In the genomic region with DNA sequence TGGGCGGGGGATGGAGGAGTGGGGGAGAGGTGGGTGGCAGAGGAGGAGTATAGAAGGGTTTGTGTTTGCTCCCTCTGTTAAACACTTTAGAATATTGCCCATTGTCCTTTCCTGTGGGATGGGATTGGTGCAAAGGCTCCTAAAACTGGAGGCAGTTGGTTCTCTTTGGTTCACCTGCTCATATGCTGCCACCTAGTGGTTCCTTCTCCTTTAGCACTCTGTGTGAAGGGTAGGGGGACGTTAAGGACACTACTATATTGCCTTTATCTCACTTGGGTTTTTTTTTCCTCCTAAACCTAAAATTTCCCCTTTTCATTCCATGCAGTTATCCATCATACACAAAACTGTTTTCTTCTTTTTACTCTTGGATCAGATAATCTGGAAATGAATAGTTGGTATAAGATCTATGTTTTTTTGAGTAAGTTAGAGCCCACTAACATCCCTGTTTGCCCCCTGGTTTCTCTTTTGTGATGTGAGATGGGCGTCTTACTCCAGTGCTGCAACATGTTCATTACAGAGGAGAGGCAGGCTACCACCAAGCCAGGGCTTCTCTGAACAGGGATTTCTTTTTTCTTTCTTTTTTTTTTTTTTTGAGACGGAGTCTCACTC, we compare ENCODE assay signal across 9 cellular contexts. TPM values are rescaled to one million over a fixed set of nuclear protein-coding genes. Genes with fewer than 3 reads are reported as not detected.
A peak's percentile ranks its signal among the peaks of the same experiment; 100 is the strongest.
DNase-seq lines count a peak whose midpoint lies in the region; ATAC-seq and TF ChIP-seq lines count a peak whose summit lies in the region.
"Had no signal": no experiment of that assay in that cellular context is flagged by ENCODE, and none has a peak within 500 bp of the region (broad histone marks: within the 10 kb centered on the region; RNA-seq: fewer than 3 reads in every experiment).

No MANE protein-coding gene starts in this region.

- no peaks in the 10 kb centered on the region for H3K9me3 Mint-ChIP-seq in CD8-positive, alpha-beta memory T cell
- no peaks in the 10 kb centered on the region for H3K9me3 Mint-ChIP-seq in natural killer cell treated with Interleukin-12 subunit alpha and Interleukin-12 subunit beta and Interleukin-15 and Interleukin-18, amount 100 ng/mL, for 72 hours
- H3K9me3 Mint-ChIP-seq: stimulated activated naive CD8-positive, alpha-beta T cell treated with anti-CD3 and anti-CD28 coated beads, Interleukin-15, Interleukin-2, amounts not matched to agents 100 ng/mL and 50 ng/mL, for 24 hours had no signal

- peaks cover 10% of the 10 kb centered on the region for H3K36me3 ChIP-seq in CD8-positive, alpha-beta memory T cell (ENCODE audit: insufficient read depth, low read length)
- no peaks in the 10 kb centered on the region for H3K36me3 ChIP-seq in uterus

- H3K4me1 ChIP-seq in CD8-positive, alpha-beta memory T cell (ENCODE audit: insufficient read depth, low read length) = no peaks in the 10 kb centered on the region
- no peaks in the 10 kb centered on the region for H3K4me1 ChIP-seq in uterus

- peaks cover 0 to 42% (median 2%) of the 10 kb centered on the region in 3 donors for H3K36me3 Mint-ChIP-seq in CD8-positive, alpha-beta memory T cell
- H3K36me3 Mint-ChIP-seq in natural killer cell treated with Interleukin-12 subunit alpha and Interleukin-12 subunit beta and Interleukin-15 and Interleukin-18, amount 100 ng/mL, for 72 hours = no peaks in the 10 kb centered on the region

- H3K4me3 ChIP-seq in CD8-positive, alpha-beta memory T cell (ENCODE audit: low read length) = no peak overlapping the region
- H3K4me3 ChIP-seq in uterus = no peak overlapping the region

- H3K27me3 Mint-ChIP-seq in CD8-positive, alpha-beta memory T cell = no peaks in the 10 kb centered on the region
- H3K27me3 Mint-ChIP-seq in natural killer cell treated with Interleukin-12 subunit alpha and Interleukin-12 subunit beta and Interleukin-15 and Interleukin-18, amount 100 ng/mL, for 72 hours = no peaks in the 10 kb centered on the region
- H3K27me3 Mint-ChIP-seq: stimulated activated naive CD8-positive, alpha-beta T cell treated with anti-CD3 and anti-CD28 coated beads, Interleukin-15, Interleukin-2, amounts not matched to agents 100 ng/mL and 50 ng/mL, for 24 hours had no signal

- CTCF ChIA-PET in CD8-positive, alpha-beta memory T cell (lab: Charles Lee) = interaction anchor here (0.7 to 6.0 kb wide), 9 partner anchors 10 to 240 kb away, joined by 3 to 40 read pairs (median 3); no protein-coding TSS in a partner anchor

- no peaks in the 10 kb centered on the region for H3K27me3 ChIP-seq in CD8-positive, alpha-beta memory T cell (ENCODE audit: insufficient read depth, low read length, poor library complexity, severe bottlenecking)
- no peaks in the 10 kb centered on the region for H3K27me3 ChIP-seq in uterus

- peaks cover 0 to 1% (median 0%) of the 10 kb centered on the region in 3 donors for H3K4me1 Mint-ChIP-seq in CD8-positive, alpha-beta memory T cell
- peaks cover 0 to 9% of the 10 kb centered on the region in 2 donors for H3K4me1 Mint-ChIP-seq in natural killer cell treated with Interleukin-12 subunit alpha and Interleukin-12 subunit beta and Interleukin-15 and Interleukin-18, amount 100 ng/mL, for 72 hours (ENCODE audit: low read depth in 2 of 2)

- peak; percentile 77 to 88 (median 84) for TF ChIP-seq CTCF in uterus (IDR thresholded peaks at IDR 0.05)

- DNase-seq in CD8-positive, alpha-beta memory T cell = peak; percentile 10 to 61 (median 35)
- DNase-seq in HPDE6-E6E7 (ENCODE audit: extremely low spot score) (peak; percentile 63), NCI-H82 (lab: John Stamatoyannopoulos, UW) (peak; percentile 95), fibroblast of gingiva (ENCODE audit: low read depth) (peak; percentile 52), uterus (peak; percentile 41 to 74)
- peak; percentile 47 for DNase-seq in activated CD8-positive, alpha-beta memory T cell treated with anti-CD3 and anti-CD28 coated beads, Interleukin-2, amount 50 U/mL, for 4 hours
- peak; percentile 69 for DNase-seq in natural killer cell treated with Interleukin-12 subunit alpha and Interleukin-12 subunit beta and Interleukin-15 and Interleukin-18, amount 100 ng/mL, for 72 hours (ENCODE audit: low spot score)

- no peak for TF ChIP-seq POLR2A in uterus (IDR thresholded peaks at IDR 0.05)

- peak overlapping the region in 7 of 8 donors; percentile 10 to 86 (median 34) for H3K27ac Mint-ChIP-seq in CD8-positive, alpha-beta memory T cell
- H3K27ac Mint-ChIP-seq in natural killer cell treated with Interleukin-12 subunit alpha and Interleukin-12 subunit beta and Interleukin-15 and Interleukin-18, amount 100 ng/mL, for 72 hours = peak overlapping the region in 1 of 2 donors; percentile 49
- H3K27ac Mint-ChIP-seq: stimulated activated naive CD8-positive, alpha-beta T cell treated with anti-CD3 and anti-CD28 coated beads, Interleukin-15, Interleukin-2, amounts not matched to agents 100 ng/mL and 50 ng/mL, for 24 hours had no signal

- no peak overlapping the region for H3K27ac ChIP-seq in CD8-positive, alpha-beta memory T cell (ENCODE audit: low read depth, low read length)
- no peak overlapping the region for H3K27ac ChIP-seq in uterus

- peak; percentile 70 to 74 for ATAC-seq in natural killer cell treated with Interleukin-12 subunit alpha and Interleukin-12 subunit beta and Interleukin-15 and Interleukin-18, amount 100 ng/mL, for 72 hours
- ATAC-seq in GM18909 (IDR thresholded peaks at IDR 0.05; ENCODE audit: poor library complexity, unreplicated experiment) = no peak

- intact Hi-C loops in uterus (cut with DNase I; ENCODE audit: low total_unique reads) = no loop called here

- POLR2A ChIA-PET in CD8-positive, alpha-beta memory T cell (lab: Charles Lee) = no interaction called here

- no peak overlapping the region for H3K4me3 Mint-ChIP-seq in CD8-positive, alpha-beta memory T cell
- H3K4me3 Mint-ChIP-seq in natural killer cell treated with Interleukin-12 subunit alpha and Interleukin-12 subunit beta and Interleukin-15 and Interleukin-18, amount 100 ng/mL, for 72 hours = no peak overlapping the region
- H3K4me3 Mint-ChIP-seq: stimulated activated naive CD8-positive, alpha-beta T cell treated with anti-CD3 and anti-CD28 coated beads, Interleukin-15, Interleukin-2, amounts not matched to agents 100 ng/mL and 50 ng/mL, for 24 hours had no signal

- H3K9me3 ChIP-seq in CD8-positive, alpha-beta memory T cell (ENCODE audit: low read length) = no peaks in the 10 kb centered on the region
- no peaks in the 10 kb centered on the region for H3K9me3 ChIP-seq in uterus

RNA-seq across cellular contexts. Expression of gene SNX11, which starts 23.8 kb away (rescaled TPM):
- total RNA-seq in CD8-positive, alpha-beta memory T cell = 10 to 100 TPM; 43.3 to 45.2 TPM
- polyA plus RNA-seq in CD8-positive, alpha-beta memory T cell = 26.5 TPM
- 100 to 1,000 TPM in 1 of 2 donors, 10 to 100 TPM in 1; 82.2 to 164 TPM for total RNA-seq in natural killer cell treated with Interleukin-12 subunit alpha and Interleukin-12 subunit beta and Interleukin-15 and Interleukin-18, amount 100 ng/mL, for 72 hours
- 10 to 100 TPM in 3 of 4 donors, under 1 TPM in 1; 0.77 to 20.6 (median 14.8) TPM for total RNA-seq in uterus

RNA-seq across cellular contexts. Expression of gene CBX1, which starts 30.0 kb away (rescaled TPM):
- 10 to 100 TPM; 63.1 to 65.1 TPM for total RNA-seq in CD8-positive, alpha-beta memory T cell
- 21.1 TPM for polyA plus RNA-seq in CD8-positive, alpha-beta memory T cell
- 10 to 100 TPM; 51.8 to 58.5 TPM for total RNA-seq in natural killer cell treated with Interleukin-12 subunit alpha and Interleukin-12 subunit beta and Interleukin-15 and Interleukin-18, amount 100 ng/mL, for 72 hours
- total RNA-seq in uterus = 100 to 1,000 TPM in 2 of 4 donors, 10 to 100 TPM in 2; 47.1 to 132 (median 81.3) TPM

Comparison
In these comparisons a context has a peak if more than half of its experiments do, and no peak if none do; other contexts are left out.
1. DNase-seq: peak in every context shown above with its lines; median percentile 95 in NCI-H82; 69 in natural killer cell treated with Interleukin-12 subunit alpha and Interleukin-12 subunit beta and Interleukin-15 and Interleukin-18, amount 100 ng/mL, for 72 hours; 63 in HPDE6-E6E7; 58 in uterus; 52 in fibroblast of gingiva; 47 in activated CD8-positive, alpha-beta memory T cell treated with anti-CD3 and anti-CD28 coated beads, Interleukin-2, amount 50 U/mL, for 4 hours; 35 in CD8-positive, alpha-beta memory T cell.